ENCODE assay signal across 8 cellular contexts in the genomic region with DNA sequence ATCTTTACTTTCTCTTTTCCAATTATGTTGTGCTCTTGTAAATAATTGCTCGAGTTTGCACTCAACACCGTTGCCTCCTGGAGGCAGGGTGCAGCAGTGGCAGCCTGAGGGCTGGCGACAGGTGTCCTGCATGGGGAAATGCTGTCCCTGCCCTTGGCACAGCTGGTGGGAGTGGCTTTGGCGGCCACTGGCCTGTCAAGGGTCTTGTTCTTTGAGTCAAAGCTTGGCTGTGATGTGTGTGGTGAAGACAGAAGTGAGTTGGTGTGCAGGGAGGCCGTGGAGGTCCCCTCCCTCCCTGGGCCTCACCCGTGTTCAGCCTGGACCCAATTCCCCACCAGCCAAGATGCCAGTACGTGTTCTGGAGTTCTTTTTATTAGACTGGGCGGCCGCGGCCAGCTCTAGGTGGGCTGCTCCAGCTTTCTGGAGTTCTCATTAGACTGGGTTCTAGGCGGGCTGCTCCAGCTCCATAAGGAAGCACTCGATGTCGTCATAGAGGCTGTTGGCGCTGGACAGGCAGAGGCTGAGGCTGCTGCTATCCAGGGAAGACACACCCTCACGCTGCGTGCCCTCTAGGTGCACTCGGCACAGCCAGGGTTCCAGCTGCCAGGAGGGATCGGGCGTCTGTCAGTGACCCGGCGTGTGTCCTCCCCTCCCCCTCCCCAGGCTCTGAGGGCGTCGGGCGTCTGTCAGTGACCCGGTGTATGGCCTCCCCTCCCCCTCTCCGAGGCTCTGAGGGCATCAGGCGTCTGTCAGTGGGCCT. TPM values are rescaled to one million over a fixed set of nuclear protein-coding genes. Genes with fewer than 3 reads are reported as not detected.
A peak's percentile ranks its signal among the peaks of the same experiment; 100 is the strongest.
DNase-seq lines count a peak whose midpoint lies in the region; ATAC-seq and TF ChIP-seq lines count a peak whose summit lies in the region.

No MANE protein-coding gene starts in this region.

- no peaks in the 10 kb centered on the region for H3K9me3 Mint-ChIP-seq in endothelial cell (ENCODE audit: unreplicated experiment)

- H3K36me3 Mint-ChIP-seq in endothelial cell (ENCODE audit: low read depth, unreplicated experiment) = peaks cover 9% of the 10 kb centered on the region

- peaks cover 3% of the 10 kb centered on the region for H3K4me1 Mint-ChIP-seq in endothelial cell (ENCODE audit: unreplicated experiment)

- intact Hi-C loops in head of caudate nucleus (cut with DNase I) = no loop called here

- no peak for TF ChIP-seq CTCF in endothelial cell (IDR thresholded peaks at IDR 0.05; ENCODE audit: unreplicated experiment)

- DNase-seq in NCI-H2107 treated with DMSO at 0.1 percent for 48 hours (lab: John Stamatoyannopoulos, UW; ENCODE audit: unreplicated experiment) (peak; percentile 27), NCI-H2107 (lab: John Stamatoyannopoulos, UW) (no peak), NCI-H2196 treated with DMSO at 0.1 percent for 48 hours (lab: John Stamatoyannopoulos, UW; ENCODE audit: unreplicated experiment) (peak; percentile 27), endothelial cell (ENCODE audit: low spot score) (no peak), retina (peak; percentile 24), NOMO-1 treated with dmso at 0.1 percent for 144 hours (lab: John Stamatoyannopoulos, UW; ENCODE audit: unreplicated experiment) (no peak), head of caudate nucleus (no peak)

- H3K27ac Mint-ChIP-seq in endothelial cell (ENCODE audit: unreplicated experiment) = peak overlapping the region; percentile 25

- no peak for ATAC-seq in GM19324 (IDR thresholded peaks at IDR 0.05; ENCODE audit: low FRiP score, unreplicated experiment)

- peaks cover 20% of the 10 kb centered on the region for H3K27me3 Mint-ChIP-seq in endothelial cell (ENCODE audit: unreplicated experiment)

- peak overlapping the region; percentile 77 for H3K4me3 Mint-ChIP-seq in endothelial cell (ENCODE audit: unreplicated experiment)

RNA-seq across cellular contexts. Expression of a gene that starts 3.4 kb away (rescaled TPM):
- 11.6 TPM for total RNA-seq in endothelial cell (ENCODE audit: unreplicated experiment)

RNA-seq across cellular contexts. Expression of a gene that starts 12.4 kb away (rescaled TPM):
- not detected for total RNA-seq in endothelial cell (ENCODE audit: unreplicated experiment)

RNA-seq across cellular contexts. Expression of a gene that starts 14.6 kb away (rescaled TPM):
- 1.8 TPM for total RNA-seq in endothelial cell (ENCODE audit: unreplicated experiment)

RNA-seq across cellular contexts. Expression of a gene that starts 24.7 kb away (rescaled TPM):
- total RNA-seq in endothelial cell (ENCODE audit: unreplicated experiment) = 0.33 TPM

RNA-seq across cellular contexts. Expression of a gene that starts 36.1 kb away (rescaled TPM):
- 29.5 TPM for total RNA-seq in endothelial cell (ENCODE audit: unreplicated experiment)

Comparison
In these comparisons a context has a peak if more than half of its experiments do, and no peak if none do; other contexts are left out.
1. DNase-seq: peak in NCI-H2107 treated with DMSO at 0.1 percent for 48 hours (single experiment), NCI-H2196 treated with DMSO at 0.1 percent for 48 hours (single experiment) and retina (single experiment); none in NCI-H2107 (single experiment), endothelial cell (single experiment), NOMO-1 treated with dmso at 0.1 percent for 144 hours (single experiment) and head of caudate nucleus (0 of 42).